3 cellular contexts compared by ENCODE assay signal in the genomic region with DNA sequence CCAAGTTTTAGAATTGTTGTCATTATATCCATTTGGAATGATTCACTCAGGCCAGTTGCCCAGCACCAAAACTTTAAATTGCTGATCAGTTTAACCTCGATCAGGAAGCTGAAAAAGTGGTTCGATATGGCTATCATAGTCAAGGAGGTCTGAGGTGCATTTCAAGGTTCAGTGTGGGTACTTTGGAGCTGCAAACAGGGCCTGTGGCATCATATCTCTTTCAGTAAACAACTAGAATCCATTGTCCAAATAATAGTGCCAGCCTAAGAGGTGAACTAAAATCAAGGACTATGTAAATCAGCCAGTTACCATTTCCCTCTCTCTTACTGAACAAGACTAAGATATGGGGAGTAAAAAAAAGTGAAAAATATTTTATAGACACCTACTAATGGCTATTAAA.
TF ChIP-seq lines count a peak whose summit lies in the region.

No MANE protein-coding gene starts in this region.

TF ChIP-seq in liver, 16 proteins besides CTCF, POLR2A, EP300 and RAD21:
- no peak for TF ChIP-seq ATF3 (IDR thresholded peaks at IDR 0.05)
- TF ChIP-seq JUND (IDR thresholded peaks at IDR 0.05), result no peak
- TF ChIP-seq HNF4A (conservative IDR thresholded peaks at IDR 0.05), result peak; percentile 56 to 59
- no peak for TF ChIP-seq FOXA1 (IDR thresholded peaks at IDR 0.05)
- peak; percentile 20 for TF ChIP-seq YY1 (IDR thresholded peaks at IDR 0.05)
- no peak for TF ChIP-seq SP1 (IDR thresholded peaks at IDR 0.05)
- TF ChIP-seq FOXA2 (IDR thresholded peaks at IDR 0.05), result no peak
- no peak for TF ChIP-seq GABPA (IDR thresholded peaks at IDR 0.05 in 1 of 2, conservative IDR thresholded peaks at IDR 0.05 in 1 of 2)
- no peak for TF ChIP-seq REST (IDR thresholded peaks at IDR 0.05)

TF ChIP-seq in HepG2, 621 proteins besides CTCF, POLR2A, EP300 and RAD21:
- TF ChIP-seq, protein P1, sequence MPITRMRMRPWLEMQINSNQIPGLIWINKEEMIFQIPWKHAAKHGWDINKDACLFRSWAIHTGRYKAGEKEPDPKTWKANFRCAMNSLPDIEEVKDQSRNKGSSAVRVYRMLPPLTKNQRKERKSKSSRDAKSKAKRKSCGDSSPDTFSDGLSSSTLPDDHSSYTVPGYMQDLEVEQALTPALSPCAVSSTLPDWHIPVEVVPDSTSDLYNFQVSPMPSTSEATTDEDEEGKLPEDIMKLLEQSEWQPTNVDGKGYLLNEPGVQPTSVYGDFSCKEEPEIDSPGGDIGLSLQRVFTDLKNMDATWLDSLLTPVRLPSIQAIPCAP (CRISPR knock-in tag; IDR thresholded peaks at IDR 0.05; ENCODE audit: low read depth), result no peak
- TF ChIP-seq MIER2 (CRISPR knock-in tag; IDR thresholded peaks at IDR 0.05) (no peak), HDAC1 (CRISPR knock-in tag; IDR thresholded peaks at IDR 0.05) (no peak), ZNF629 (CRISPR knock-in tag; conservative IDR thresholded peaks at IDR 0.05) (no peak), ZNF501 (CRISPR knock-in tag; IDR thresholded peaks at IDR 0.05) (no peak), CREBL2 (CRISPR knock-in tag; IDR thresholded peaks at IDR 0.05; ENCODE audit: borderline replicate concordance) (no peak), WIZ (CRISPR knock-in tag; IDR thresholded peaks at IDR 0.05) (no peak), ZBTB26 (CRISPR knock-in tag; IDR thresholded peaks at IDR 0.05; ENCODE audit: borderline replicate concordance) (no peak), JUNB (CRISPR knock-in tag; IDR thresholded peaks at IDR 0.05; ENCODE audit: borderline replicate concordance) (no peak), YEATS2 (CRISPR knock-in tag; IDR thresholded peaks at IDR 0.05; ENCODE audit: borderline replicate concordance) (no peak)
- TF ChIP-seq, protein P2, sequence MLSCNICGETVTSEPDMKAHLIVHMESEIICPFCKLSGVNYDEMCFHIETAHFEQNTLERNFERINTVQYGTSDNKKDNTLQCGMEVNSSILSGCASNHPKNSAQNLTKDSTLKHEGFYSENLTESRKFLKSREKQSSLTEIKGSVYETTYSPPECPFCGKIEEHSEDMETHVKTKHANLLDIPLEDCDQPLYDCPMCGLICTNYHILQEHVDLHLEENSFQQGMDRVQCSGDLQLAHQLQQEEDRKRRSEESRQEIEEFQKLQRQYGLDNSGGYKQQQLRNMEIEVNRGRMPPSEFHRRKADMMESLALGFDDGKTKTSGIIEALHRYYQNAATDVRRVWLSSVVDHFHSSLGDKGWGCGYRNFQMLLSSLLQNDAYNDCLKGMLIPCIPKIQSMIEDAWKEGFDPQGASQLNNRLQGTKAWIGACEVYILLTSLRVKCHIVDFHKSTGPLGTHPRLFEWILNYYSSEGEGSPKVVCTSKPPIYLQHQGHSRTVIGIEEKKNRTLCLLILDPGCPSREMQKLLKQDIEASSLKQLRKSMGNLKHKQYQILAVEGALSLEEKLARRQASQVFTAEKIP (CRISPR knock-in tag; IDR thresholded peaks at IDR 0.05; ENCODE audit: borderline replicate concordance), result no peak

TF ChIP-seq in H1, 55 proteins besides CTCF, POLR2A, EP300 and RAD21:
- no peak for TF ChIP-seq CHD1 (IDR thresholded peaks at IDR 0.05; ENCODE audit: low read depth, low read length)
- TF ChIP-seq SAP30 (IDR thresholded peaks at IDR 0.05; ENCODE audit: insufficient read depth, insufficient replicate concordance, low read length), result no peak
- TF ChIP-seq CTBP2 (IDR thresholded peaks at IDR 0.05; ENCODE audit: borderline replicate concordance, insufficient read depth, insufficient read length, low read length), result no peak
- no peak for TF ChIP-seq ATF3 (IDR thresholded peaks at IDR 0.05; ENCODE audit: insufficient read depth, low read depth, low read length)
